In genomic region chr6:144284474-144284752, GRCh38 we compare ENCODE assay signal across 8 cellular contexts. TPM values are rescaled to one million over a fixed set of nuclear protein-coding genes. Genes with fewer than 3 reads are reported as not detected.
DNase-seq lines count a peak whose midpoint lies in the region; ATAC-seq and TF ChIP-seq lines count a peak whose summit lies in the region.

No MANE protein-coding gene starts in this region.

- H3K9ac ChIP-seq in BLaER1 (no peak overlapping the region; the same call in 1 of the 2 replicates), Loucy (ENCODE audit: low read depth, low read length, poor library complexity, severe bottlenecking) (peak overlapping the region; percentile 82)

- TF ChIP-seq CTCF in Loucy (conservative IDR thresholded peaks at IDR 0.05; ENCODE audit: low read length) (no peak), dorsolateral prefrontal cortex (IDR thresholded peaks at IDR 0.05 in 54 of 56, conservative IDR thresholded peaks at IDR 0.05 in 2 of 56; ENCODE audit: low read depth in 1 of 56, partially characterized antibody in 56 of 56) (no peak), natural killer cell (IDR thresholded peaks at IDR 0.05) (no peak)

- peaks cover 3% of the 10 kb centered on the region; the same call in 1 of the 2 replicates for H3F3A ChIP-seq in Loucy (ENCODE audit: low read depth)

- H3K4me1 Mint-ChIP-seq in natural killer cell = peaks cover 40 to 48% of the 10 kb centered on the region in 2 donors

- peak overlapping the region; percentile 91 to 92 for H3K27ac Mint-ChIP-seq in natural killer cell

- H3K4me1 ChIP-seq in BLaER1 (peaks cover 31% of the 10 kb centered on the region), Loucy (ENCODE audit: insufficient read depth, low read length, poor library complexity, severe bottlenecking) (peaks cover 27% of the 10 kb centered on the region)

- no peaks in the 10 kb centered on the region for H3K9me3 ChIP-seq in BLaER1
- H3K9me3 ChIP-seq in Loucy (ENCODE audit: insufficient read depth, low read depth, low read length) = no peaks in the 10 kb centered on the region

- H4K20me1 ChIP-seq in BLaER1 (peaks cover 43% of the 10 kb centered on the region), Loucy (ENCODE audit: insufficient read depth, low read length, poor library complexity, severe bottlenecking) (peaks cover 13% of the 10 kb centered on the region)

- peak overlapping the region; percentile 76 for H3K4me3 ChIP-seq in BLaER1
- H3K4me3 ChIP-seq in Loucy (ENCODE audit: low read length, poor library complexity, severe bottlenecking) = peak overlapping the region; percentile 76
- H3K4me3 ChIP-seq in dorsolateral prefrontal cortex = peak overlapping the region; percentile 55 to 85 (median 74)

- H3K9me2 ChIP-seq in Loucy (replicated peaks; ENCODE audit: low read depth, low read length) = no peaks in the 10 kb centered on the region

- peaks cover 66% of the 10 kb centered on the region for H3K27me3 ChIP-seq in BLaER1
- no peaks in the 10 kb centered on the region for H3K27me3 ChIP-seq in Loucy (ENCODE audit: insufficient read depth, low read length, poor library complexity, severe bottlenecking)
- peaks cover 0 to 22% (median 0%) of the 10 kb centered on the region in 45 donors for H3K27me3 ChIP-seq in dorsolateral prefrontal cortex

- DNase-seq in dorsolateral prefrontal cortex (no peak), natural killer cell (no peak), NK-92 (lab: John Stamatoyannopoulos, UW; ENCODE audit: unreplicated experiment) (no peak), T1000 (lab: John Stamatoyannopoulos, UW) (no peak)
- no peak for DNase-seq in activated CD8-positive, alpha-beta memory T cell treated with anti-CD3 and anti-CD28 coated beads, Interleukin-2, amount 50 U/mL, for 4 hours

- no peaks in the 10 kb centered on the region for H3K27me3 Mint-ChIP-seq in natural killer cell (ENCODE audit: low read depth in 2 of 2)

- H3K36me3 ChIP-seq in BLaER1 (no peaks in the 10 kb centered on the region), Loucy (ENCODE audit: insufficient read depth, low read length) (no peaks in the 10 kb centered on the region)

- H3K4me3 Mint-ChIP-seq in natural killer cell = peak overlapping the region; percentile 94

- H3K79me2 ChIP-seq in Loucy (ENCODE audit: insufficient read depth, low read length) = peaks cover 25% of the 10 kb centered on the region

- H3K27ac ChIP-seq in BLaER1 (no peak overlapping the region), dorsolateral prefrontal cortex (peak overlapping the region in 45 of 59 donors; percentile 62 to 97 (median 84))

- intact Hi-C loops in dorsolateral prefrontal cortex (cut with DNase I) (no loop called here), natural killer cell (cut with micrococcal nuclease) (loop anchor here (10.0 kb wide), 1 partner anchor 180 kb away; no protein-coding TSS in a partner anchor)

- no peak for TF ChIP-seq POLR2A in GM18505 (IDR thresholded peaks at IDR 0.05; ENCODE audit: borderline replicate concordance, extremely low read depth, insufficient read depth, insufficient read length)

- no peaks in the 10 kb centered on the region for H3K9me3 Mint-ChIP-seq in natural killer cell

- ATAC-seq in natural killer cell (no peak), GM18505 (IDR thresholded peaks at IDR 0.05; ENCODE audit: unreplicated experiment) (no peak)

- H2AFZ ChIP-seq in Loucy (ENCODE audit: low read length) = peak overlapping the region; percentile 99

- no peaks in the 10 kb centered on the region for H3K36me3 Mint-ChIP-seq in natural killer cell

- peak overlapping the region; percentile 99 for H3K4me2 ChIP-seq in BLaER1
- peak overlapping the region; percentile 94 for H3K4me2 ChIP-seq in Loucy (ENCODE audit: low read depth, low read length, poor library complexity, severe bottlenecking)

RNA-seq across cellular contexts. Expression of gene UTRN, which starts 0.7 kb away (rescaled TPM):
- 100 to 1,000 TPM in 3 of 120 experiments, 10 to 100 TPM in 117; 44.5 to 111 (median 70.5) TPM for total RNA-seq in dorsolateral prefrontal cortex
- total RNA-seq in natural killer cell = 100 to 1,000 TPM; 584 to 715 (median 591) TPM

Comparison
In these comparisons a context has a peak if more than half of its experiments do, and no peak if none do; other contexts are left out.
1. RNA of gene UTRN, which starts 0.7 kb away (total RNA-seq): 584 to 715 TPM in natural killer cell; 44.5 to 111 TPM in dorsolateral prefrontal cortex; every median in the first group is over 4 times any median in the second.
2. Peak in every context shown above with its lines, with median percentiles within 50 percentile points of each other: H3K4me3 ChIP-seq.